ENCODE assay signal across 8 cellular contexts in genomic region chr1:184170719-184171118, GRCh38.
"Had no signal": no experiment of that assay in that cellular context is flagged by ENCODE, and none has a peak within 500 bp of the region (broad histone marks: within the 10 kb centered on the region; RNA-seq: fewer than 3 reads in every experiment).

No MANE protein-coding gene starts in this region.

- ATAC-seq: GM12878 had no signal

- FAIRE-seq: G401.6, GM12878, GM12891, GM12892, GM18507, GM19239 had no signal

- DNase-seq: GDM1, GF-D8 had no signal

- H3K4me3 ChIP-seq: GM12878 had no signal
